ENCODE assay signal across 13 cellular contexts in the genomic region with DNA sequence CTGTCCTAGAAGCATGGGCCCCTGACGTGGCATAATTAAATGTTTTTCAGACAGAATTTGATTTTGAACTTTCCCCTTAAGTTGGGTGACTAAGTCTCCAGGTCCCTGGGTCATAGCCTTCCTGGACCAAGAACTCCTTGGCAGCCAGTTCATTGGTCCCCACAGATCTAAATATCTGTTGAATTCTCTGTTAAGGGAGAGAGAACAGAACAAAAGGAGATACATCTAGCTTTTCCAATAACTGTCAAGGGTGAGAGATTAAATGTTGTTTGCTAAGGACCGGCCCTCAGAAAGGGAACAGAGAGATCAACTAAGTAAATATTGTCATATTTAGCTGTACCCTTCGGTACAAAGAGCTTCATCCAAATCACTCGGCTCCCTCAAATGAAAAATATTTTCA.
DNase-seq lines count a peak whose midpoint lies in the region; ATAC-seq and TF ChIP-seq lines count a peak whose summit lies in the region.
"Had no signal": no experiment of that assay in that cellular context is flagged by ENCODE, and none has a peak within 500 bp of the region (broad histone marks: within the 10 kb centered on the region; RNA-seq: fewer than 3 reads in every experiment).

No MANE protein-coding gene starts in this region.

- H3K9me3 ChIP-seq in gastroesophageal sphincter, result no peaks in the 10 kb centered on the region

- H3K36me3 Mint-ChIP-seq in effector memory CD8-positive, alpha-beta T cell (ENCODE audit: insufficient read depth), result peaks cover 34% of the 10 kb centered on the region

- no peak overlapping the region for H3K27ac Mint-ChIP-seq in effector memory CD8-positive, alpha-beta T cell
- H3K27ac Mint-ChIP-seq: activated CD4-positive, alpha-beta memory T cell treated with anti-CD3 and anti-CD28 coated beads for 36 hours had no signal

- no peaks in the 10 kb centered on the region for H3K27me3 Mint-ChIP-seq in effector memory CD8-positive, alpha-beta T cell
- H3K27me3 Mint-ChIP-seq: activated CD4-positive, alpha-beta memory T cell treated with anti-CD3 and anti-CD28 coated beads for 36 hours had no signal

- TF ChIP-seq EP300 in gastroesophageal sphincter (IDR thresholded peaks at IDR 0.05), result no peak

- no peaks in the 10 kb centered on the region for H3K27me3 ChIP-seq in gastroesophageal sphincter

- TF ChIP-seq POLR2A in gastroesophageal sphincter (IDR thresholded peaks at IDR 0.05), result no peak

- peaks cover 16 to 23% of the 10 kb centered on the region in 2 donors for H3K4me1 Mint-ChIP-seq in effector memory CD8-positive, alpha-beta T cell (ENCODE audit: low read depth in 2 of 2)

- intact Hi-C loops in posterior vena cava (cut with DNase I), result no loop called here

- H3K36me3 ChIP-seq in gastroesophageal sphincter, result no peaks in the 10 kb centered on the region

- 24 to 73% methylated on average over 4 of the region's 4 CpGs for WGBS in gastroesophageal sphincter (ENCODE audit: low coverage in 1 of 2), 2 donors

- ATAC-seq in gastroesophageal sphincter, result no peak
- ATAC-seq in effector memory CD8-positive, alpha-beta T cell (replicated peaks), result no peak

- H3K4me3 Mint-ChIP-seq in effector memory CD8-positive, alpha-beta T cell, result no peak overlapping the region
- H3K4me3 Mint-ChIP-seq: activated CD4-positive, alpha-beta memory T cell treated with anti-CD3 and anti-CD28 coated beads for 36 hours had no signal

- H3K27ac ChIP-seq in gastroesophageal sphincter (peak overlapping the region in 3 of 4 donors; percentile 54 to 70 (median 67)), caudate nucleus (ENCODE audit: low read depth, low read length) (no peak overlapping the region)
- H3K27ac ChIP-seq: SK-N-MC had no signal

- H3K9me3 Mint-ChIP-seq in effector memory CD8-positive, alpha-beta T cell, result no peaks in the 10 kb centered on the region
- H3K9me3 Mint-ChIP-seq: activated CD4-positive, alpha-beta memory T cell treated with anti-CD3 and anti-CD28 coated beads for 36 hours had no signal

- peaks cover 0 to 54% (median 3%) of the 10 kb centered on the region in 3 donors for H3K4me1 ChIP-seq in gastroesophageal sphincter

- no peak for TF ChIP-seq CTCF in gastroesophageal sphincter (IDR thresholded peaks at IDR 0.05)

- H3K4me3 ChIP-seq in gastroesophageal sphincter, result no peak overlapping the region
- H3K4me3 ChIP-seq: coronary artery, SK-N-MC had no signal

- peak; percentile 4 for DNase-seq in DMS53 treated with DMSO at 0.1 percent for 48 hours (lab: John Stamatoyannopoulos, UW; ENCODE audit: unreplicated experiment)
- peak; percentile 2 for DNase-seq in NCI-H345 treated with DMSO at 0.1 percent for 48 hours (lab: John Stamatoyannopoulos, UW; ENCODE audit: unreplicated experiment)
- DNase-seq in posterior vena cava (ENCODE audit: low spot score), result peak; percentile 26
- DNase-seq in islet precursor cell, result no peak
- no peak for DNase-seq in activated T-cell treated with anti-CD3 and anti-CD28 coated beads, Interleukin-2, amount 50 U/mL, for 48 hours
- DNase-seq in caudate nucleus (lab: John Stamatoyannopoulos, UW), result no peak
- no peak for DNase-seq in effector memory CD8-positive, alpha-beta T cell
- DNase-seq: activated CD4-positive, alpha-beta memory T cell treated with anti-CD3 and anti-CD28 coated beads for 36 hours; GOT3; stimulated activated naive CD4-positive, alpha-beta T cell treated with Interleukin-2 at 50 U/mL for 16 hours had no signal

Comparison
In these comparisons a context has a peak if more than half of its experiments do, and no peak if none do; other contexts are left out.
1. DNase-seq: peak in DMS53 treated with DMSO at 0.1 percent for 48 hours (single experiment), NCI-H345 treated with DMSO at 0.1 percent for 48 hours (single experiment) and posterior vena cava (single experiment); none in islet precursor cell (single experiment), activated T-cell treated with anti-CD3 and anti-CD28 coated beads, Interleukin-2, amount 50 U/mL, for 48 hours (0 of 2), caudate nucleus (0 of 61) and effector memory CD8-positive, alpha-beta T cell (0 of 3).